ENCODE assay signal across 15 cellular contexts in genomic region chr3:50257990-50258389, GRCh38. TPM values are rescaled to one million over a fixed set of nuclear protein-coding genes. Genes with fewer than 3 reads are reported as not detected.
DNase-seq lines count a peak whose midpoint lies in the region; ATAC-seq and TF ChIP-seq lines count a peak whose summit lies in the region.
"Had no signal": no experiment of that assay in that cellular context is flagged by ENCODE, and none has a peak within 500 bp of the region (broad histone marks: within the 10 kb centered on the region; RNA-seq: fewer than 3 reads in every experiment).

No MANE protein-coding gene starts in this region.

- no peaks in the 10 kb centered on the region for H3K9me3 ChIP-seq in ascending aorta
- H3K9me3 ChIP-seq: mucosa of descending colon, psoas muscle had no signal

- H3K4me3 ChIP-seq in ascending aorta (no peak overlapping the region), skin epidermis (no peak overlapping the region)
- H3K4me3 ChIP-seq: mucosa of descending colon, psoas muscle had no signal

- peaks cover 16 to 35% of the 10 kb centered on the region in 2 donors for H3K4me1 ChIP-seq in ascending aorta

- TF ChIP-seq CTCF in ascending aorta (IDR thresholded peaks at IDR 0.05) = no peak

- H3K27ac ChIP-seq in ascending aorta (peak overlapping the region; percentile 39 to 51), skin epidermis (peak overlapping the region in 12 of 21 experiments; percentile 37 to 99 (median 96))
- H3K27ac ChIP-seq: psoas muscle had no signal

- peaks cover 45 to 49% of the 10 kb centered on the region in 2 donors for H3K36me3 ChIP-seq in ascending aorta

- H3K27me3 ChIP-seq in ascending aorta = no peaks in the 10 kb centered on the region

- intact Hi-C loops in ascending aorta (cut with DNase I) = no loop called here

- ATAC-seq in HG03439 (IDR thresholded peaks at IDR 0.05; ENCODE audit: unreplicated experiment) (no peak), HG03135 (IDR thresholded peaks at IDR 0.05; ENCODE audit: unreplicated experiment) (no peak)
- ATAC-seq: mucosa of descending colon, psoas muscle had no signal

- DNase-seq in NCI-H1930 (lab: John Stamatoyannopoulos, UW) (peak; percentile 17 to 19), ascending aorta (ENCODE audit: low spot score in 2 of 2) (no peak), left kidney (ENCODE audit: low read depth, low spot score) (peak; percentile 54), NCI-H1436 treated with DMSO at 0.1 percent for 48 hours (lab: John Stamatoyannopoulos, UW) (no peak)
- no peak for DNase-seq in stimulated activated CD4-positive, alpha-beta T cell treated with anti-CD3 and anti-CD28 coated beads, Interleukin-2, amount 100 ng/mL, for 24 hours
- DNase-seq: activated CD4-positive, CD25-positive, alpha-beta regulatory T cell; activated naive CD8-positive, alpha-beta T cell treated with anti-CD3 and anti-CD28 coated beads, Interleukin-2, amount 10 ng/mL, durations not matched to agents 7 days and 5 days; EL; mucosa of descending colon; NCI-H345; OCI-M1; psoas muscle had no signal

RNA-seq across cellular contexts. Expression of gene SEMA3B, which starts 11.0 kb away (rescaled TPM):
- 24.2 TPM for total RNA-seq in ascending aorta

RNA-seq across cellular contexts. Expression of gene LSMEM2, which starts 20.9 kb away (rescaled TPM):
- not detected for total RNA-seq in ascending aorta
- total RNA-seq: activated naive CD8-positive, alpha-beta T cell treated with anti-CD3 and anti-CD28 coated beads, Interleukin-2, amount 10 ng/mL, durations not matched to agents 7 days and 5 days had no signal

RNA-seq across cellular contexts. Expression of gene GNAI2, which starts 22.0 kb away (rescaled TPM):
- 283 TPM for total RNA-seq in ascending aorta

RNA-seq across cellular contexts. Expression of gene IFRD2, which starts 34.2 kb away (rescaled TPM):
- 231 TPM for total RNA-seq in ascending aorta

RNA-seq across cellular contexts. Expression of gene HYAL3, which starts 41.2 kb away (rescaled TPM):
- total RNA-seq in ascending aorta = not detected

Comparison
In these comparisons a context has a peak if more than half of its experiments do, and no peak if none do; other contexts are left out.
1. DNase-seq: peak in NCI-H1930 (2 of 2) and left kidney (single experiment); none in ascending aorta (0 of 2), stimulated activated CD4-positive, alpha-beta T cell treated with anti-CD3 and anti-CD28 coated beads, Interleukin-2, amount 100 ng/mL, for 24 hours (0 of 2) and NCI-H1436 treated with DMSO at 0.1 percent for 48 hours (single experiment).